In the genomic region with DNA sequence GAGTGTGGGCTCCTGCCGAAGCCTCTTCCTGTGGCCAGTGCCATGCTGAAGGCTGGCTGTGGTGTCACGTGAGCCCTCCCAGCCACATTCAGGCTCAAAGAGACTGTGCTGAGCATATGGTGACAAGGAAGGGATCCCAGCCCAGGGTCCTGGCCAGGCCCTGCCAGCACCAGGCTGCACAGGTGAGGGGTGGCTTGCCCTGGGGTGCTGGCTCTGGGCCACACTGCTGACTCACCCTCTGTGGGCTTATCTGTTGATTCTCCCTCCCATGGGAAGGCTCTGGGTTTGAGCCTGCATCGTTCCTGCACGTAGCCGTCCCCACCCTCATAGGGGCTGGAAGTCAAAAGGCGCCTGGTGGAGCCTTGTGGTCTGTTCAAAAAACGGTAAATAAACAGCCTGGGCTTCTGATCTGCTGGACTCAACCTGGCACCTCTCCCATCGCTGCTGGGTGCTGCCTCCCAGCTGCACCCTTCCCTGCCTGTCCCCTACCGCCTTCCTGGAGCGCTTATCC, we compare ENCODE assay signal across 8 cellular contexts. TPM values are rescaled to one million over a fixed set of nuclear protein-coding genes. Genes with fewer than 3 reads are reported as not detected.
DNase-seq lines count a peak whose midpoint lies in the region; ATAC-seq and TF ChIP-seq lines count a peak whose summit lies in the region.

No MANE protein-coding gene starts in this region.

- H3K4me1 Mint-ChIP-seq in Caco-2 (ENCODE audit: low read depth, unreplicated experiment): peaks cover 6% of the 10 kb centered on the region

- POLR2A ChIA-PET in Caco-2 (lab: Charles Lee): no interaction called here

- 23% methylated on average over 10 of the region's 10 CpGs for WGBS in liver

- DNase-seq in Caco-2: no peak
- DNase-seq in NCI-H2029 (lab: John Stamatoyannopoulos, UW): peak; percentile 78
- peak; percentile 38 for DNase-seq in brain microvascular endothelial cell
- DNase-seq in upper lobe of right lung: peak; percentile 86
- DNase-seq in NCI-H1048 (lab: John Stamatoyannopoulos, UW): no peak
- no peak for DNase-seq in dedifferentiated amniotic fluid mesenchymal stem cell (ENCODE audit: extremely low spot score)

- no peaks in the 10 kb centered on the region for H3K27me3 Mint-ChIP-seq in Caco-2 (ENCODE audit: insufficient read depth, unreplicated experiment)

- no peak overlapping the region for H3K4me3 Mint-ChIP-seq in Caco-2 (ENCODE audit: unreplicated experiment)

- no peak for TF ChIP-seq RAD21 in liver (IDR thresholded peaks at IDR 0.05)

- CTCF ChIA-PET in Caco-2 (lab: Charles Lee): no interaction called here

- H3K27ac Mint-ChIP-seq in Caco-2 (ENCODE audit: unreplicated experiment): peak overlapping the region; percentile 60

- no peak overlapping the region for H3K27ac ChIP-seq in brain microvascular endothelial cell
- H3K27ac ChIP-seq in liver (ENCODE audit: low read depth in 1 of 2, low read length in 2 of 2): peak overlapping the region; percentile 72 to 83
- H3K27ac ChIP-seq in upper lobe of right lung: peak overlapping the region; percentile 85

- no peaks in the 10 kb centered on the region for H3K27me3 ChIP-seq in Caco-2 (replicated peaks; ENCODE audit: control insufficient read depth, insufficient read depth, low read length)
- H3K27me3 ChIP-seq in brain microvascular endothelial cell (replicated peaks): no peaks in the 10 kb centered on the region
- no peaks in the 10 kb centered on the region for H3K27me3 ChIP-seq in liver (ENCODE audit: control insufficient read depth in 4 of 4, insufficient read depth in 4 of 4, low read length in 3 of 4)
- H3K27me3 ChIP-seq in upper lobe of right lung: no peaks in the 10 kb centered on the region

- H3K4me3 ChIP-seq in Caco-2 (ENCODE audit: low read depth, low read length): no peak overlapping the region
- H3K4me3 ChIP-seq in brain microvascular endothelial cell (ENCODE audit: low read depth, low read length): no peak overlapping the region
- H3K4me3 ChIP-seq in liver (ENCODE audit: low read depth in 1 of 3, low read length in 3 of 3): no peak overlapping the region
- H3K4me3 ChIP-seq in upper lobe of right lung: no peak overlapping the region

- no peaks in the 10 kb centered on the region for H3K9me3 ChIP-seq in Caco-2
- H3K9me3 ChIP-seq in liver (ENCODE audit: control insufficient read depth in 4 of 4, low read length in 3 of 4): no peaks in the 10 kb centered on the region
- no peaks in the 10 kb centered on the region for H3K9me3 ChIP-seq in upper lobe of right lung

- H3K9ac ChIP-seq in liver (ENCODE audit: low read depth in 1 of 2, low read length in 2 of 2): no peak overlapping the region

- BruUV-seq in Caco-2 (replicated peaks; lab: Mats Ljungman, UMichigan): no TSS peak

- in situ Hi-C loops in brain microvascular endothelial cell (cut with HindIII; ENCODE audit: low pct_ligation_motif_present, low sequenced_read_pairs): no loop called here

- peak; percentile 41 for ATAC-seq in upper lobe of right lung
- ATAC-seq in GM18870 (IDR thresholded peaks at IDR 0.05; ENCODE audit: unreplicated experiment): no peak

- TF ChIP-seq CTCF in Caco-2 (IDR thresholded peaks at IDR 0.05; ENCODE audit: insufficient read depth in 1 of 2, low read depth in 1 of 2, low read length in 1 of 2, severe bottlenecking in 1 of 2, unreplicated experiment in 1 of 2) (no peak), brain microvascular endothelial cell (IDR thresholded peaks at IDR 0.05; ENCODE audit: low read depth, low read length, missing control alignments) (no peak), liver (IDR thresholded peaks at IDR 0.05; ENCODE audit: low read depth, low read length, missing input control) (no peak), upper lobe of right lung (IDR thresholded peaks at IDR 0.05) (no peak)

- H3K9me3 Mint-ChIP-seq in Caco-2 (ENCODE audit: unreplicated experiment): no peaks in the 10 kb centered on the region

- H3K4me1 ChIP-seq in Caco-2: no peaks in the 10 kb centered on the region
- peaks cover 43 to 60% (median 50%) of the 10 kb centered on the region in 4 donors for H3K4me1 ChIP-seq in liver (ENCODE audit: control insufficient read depth in 4 of 4, insufficient read depth in 4 of 4, low read length in 3 of 4)
- H3K4me1 ChIP-seq in upper lobe of right lung: peaks cover 74% of the 10 kb centered on the region

- peaks cover 11% of the 10 kb centered on the region for H3K36me3 Mint-ChIP-seq in Caco-2 (ENCODE audit: insufficient read depth, unreplicated experiment)

- intact Hi-C loops in Caco-2 (cut with micrococcal nuclease; ENCODE audit: unreplicated experiment) (no loop called here), upper lobe of right lung (cut with DNase I) (no loop called here)

- no peaks in the 10 kb centered on the region; the same call in 1 of the 2 replicates for H3K36me3 ChIP-seq in Caco-2 (ENCODE audit: control insufficient read depth, insufficient read depth, low read length)
- H3K36me3 ChIP-seq in brain microvascular endothelial cell (replicated peaks): no peaks in the 10 kb centered on the region
- H3K36me3 ChIP-seq in liver (ENCODE audit: control insufficient read depth in 4 of 4, insufficient read depth in 3 of 4, low read depth in 1 of 4, low read length in 3 of 4): no peaks in the 10 kb centered on the region
- H3K36me3 ChIP-seq in upper lobe of right lung: no peaks in the 10 kb centered on the region

TF ChIP-seq in liver, 16 proteins besides CTCF, POLR2A, EP300 and RAD21:
- TF ChIP-seq EGR1 (IDR thresholded peaks at IDR 0.05; ENCODE audit: low read depth in 2 of 2) (no peak), HNF4A (conservative IDR thresholded peaks at IDR 0.05) (peak; percentile 2 to 32), REST (IDR thresholded peaks at IDR 0.05) (peak; percentile 13), JUND (IDR thresholded peaks at IDR 0.05) (peak in 1 of 2 donors; percentile 75), GABPA (IDR thresholded peaks at IDR 0.05 in 1 of 2, conservative IDR thresholded peaks at IDR 0.05 in 1 of 2) (no peak), RXRA (IDR thresholded peaks at IDR 0.05) (peak in 1 of 2 donors; percentile 49)

RNA-seq across cellular contexts. Expression of gene DNM2, which starts 31.1 kb away (rescaled TPM):
- total RNA-seq in Caco-2 (2022): 137 and 138 TPM in 2 replicates
- total RNA-seq in liver: 10 to 100 TPM; 79.5 to 95.1 TPM
- polyA plus RNA-seq in liver: 10 to 100 TPM; 23.1 to 38.6 TPM
- 280 TPM for total RNA-seq in upper lobe of right lung

RNA-seq across cellular contexts. Expression of gene QTRT1, which starts 47.7 kb away (rescaled TPM):
- 32.2 and 43.4 TPM in 2 replicates for total RNA-seq in Caco-2 (2022)
- total RNA-seq in liver: 10 to 100 TPM; 13.2 to 28.3 TPM
- polyA plus RNA-seq in liver: 10 to 100 TPM; 17.1 to 38.1 TPM
- 30.3 TPM for total RNA-seq in upper lobe of right lung

Comparison
In these comparisons a context has a peak if more than half of its experiments do, and no peak if none do; other contexts are left out.
1. DNase-seq: peak in NCI-H2029 (single experiment), brain microvascular endothelial cell (single experiment) and upper lobe of right lung (single experiment); none in Caco-2 (0 of 2), NCI-H1048 (single experiment) and dedifferentiated amniotic fluid mesenchymal stem cell (single experiment).